25 cellular contexts compared by ENCODE assay signal in genomic region chr1:3114846-3115245, GRCh38. TPM values are rescaled to one million over a fixed set of nuclear protein-coding genes. Genes with fewer than 3 reads are reported as not detected.
DNase-seq lines count a peak whose midpoint lies in the region; ATAC-seq, FAIRE-seq and TF ChIP-seq lines count a peak whose summit lies in the region.
"Had no signal": no experiment of that assay in that cellular context is flagged by ENCODE, and none has a peak within 500 bp of the region (broad histone marks: within the 10 kb centered on the region; RNA-seq: fewer than 3 reads in every experiment).

No MANE protein-coding gene starts in this region.

- ATAC-seq in right lobe of liver (peak; percentile 4 to 24 (median 22)), GM21717 (IDR thresholded peaks at IDR 0.05; ENCODE audit: unreplicated experiment) (no peak)
- ATAC-seq in effector memory CD8-positive, alpha-beta T cell (replicated peaks) = no peak

- TF ChIP-seq CTCF in ascending aorta (IDR thresholded peaks at IDR 0.05) (no peak), right lobe of liver (IDR thresholded peaks at IDR 0.05) (no peak)

- no peak overlapping the region for H3K4me3 ChIP-seq in ascending aorta
- H3K4me3 ChIP-seq in right lobe of liver = no peak overlapping the region
- no peak overlapping the region for H3K4me3 ChIP-seq in small intestine (ENCODE audit: low read depth in 1 of 2, low read length in 2 of 2)
- H3K4me3 ChIP-seq: BLaER1 had no signal

- TF ChIP-seq POLR2A in right lobe of liver (IDR thresholded peaks at IDR 0.05) = no peak

- intact Hi-C loops in ascending aorta (cut with DNase I) (loop anchor here (2.0 kb wide), 1 partner anchor 34 kb away; no protein-coding TSS in a partner anchor), right lobe of liver (cut with DNase I) (no loop called here)
- intact Hi-C loops in activated CD4-positive, alpha-beta T cell treated with anti-CD3 and anti-CD28 coated beads, Interleukin-2, amount 10 ng/mL, durations not matched to agents 24 days and 14 days (cut with micrococcal nuclease) = no loop called here

- H3K36me3 Mint-ChIP-seq in activated CD4-positive, alpha-beta T cell treated with anti-CD3 and anti-CD28 coated beads, Interleukin-2, amount 10 ng/mL, durations not matched to agents 24 days and 14 days (ENCODE audit: low read depth) = no peaks in the 10 kb centered on the region
- no peaks in the 10 kb centered on the region for H3K36me3 Mint-ChIP-seq in effector memory CD8-positive, alpha-beta T cell (ENCODE audit: insufficient read depth)

- WGBS in right lobe of liver (ENCODE audit: insufficient coverage, low coverage, low lambda C conversion rate, missing lambda C conversion rate) = 60% methylated on average over 1 of the region's 8 CpGs
- WGBS in small intestine, 3 donors = 57 to 77% (median 67%) methylated on average over 8 of the region's 8 CpGs

- no peaks in the 10 kb centered on the region for H3K27me3 Mint-ChIP-seq in activated CD4-positive, alpha-beta T cell treated with anti-CD3 and anti-CD28 coated beads, Interleukin-2, amount 10 ng/mL, durations not matched to agents 24 days and 14 days
- H3K27me3 Mint-ChIP-seq in effector memory CD8-positive, alpha-beta T cell = no peaks in the 10 kb centered on the region
- H3K27me3 Mint-ChIP-seq: CD4-positive, alpha-beta T cell had no signal

- H3K27me3 ChIP-seq in ascending aorta (no peaks in the 10 kb centered on the region), right lobe of liver (no peaks in the 10 kb centered on the region), small intestine (ENCODE audit: control insufficient read depth in 2 of 2, insufficient read depth in 2 of 2, low read length in 2 of 2) (no peaks in the 10 kb centered on the region)

- no peaks in the 10 kb centered on the region for H3K9me3 Mint-ChIP-seq in activated CD4-positive, alpha-beta T cell treated with anti-CD3 and anti-CD28 coated beads, Interleukin-2, amount 10 ng/mL, durations not matched to agents 24 days and 14 days
- no peaks in the 10 kb centered on the region for H3K9me3 Mint-ChIP-seq in effector memory CD8-positive, alpha-beta T cell
- H3K9me3 Mint-ChIP-seq: CD4-positive, alpha-beta T cell had no signal

- H3K4me3 Mint-ChIP-seq in activated CD4-positive, alpha-beta T cell treated with anti-CD3 and anti-CD28 coated beads, Interleukin-2, amount 10 ng/mL, durations not matched to agents 24 days and 14 days = no peak overlapping the region
- H3K4me3 Mint-ChIP-seq in effector memory CD8-positive, alpha-beta T cell = no peak overlapping the region
- H3K4me3 Mint-ChIP-seq: CD4-positive, alpha-beta T cell; HFFc6 had no signal

- H3K36me3 ChIP-seq in ascending aorta (no peaks in the 10 kb centered on the region), right lobe of liver (no peaks in the 10 kb centered on the region), small intestine (ENCODE audit: control insufficient read depth in 2 of 2, insufficient read depth in 2 of 2, low read length in 2 of 2) (no peaks in the 10 kb centered on the region)
- H3K36me3 ChIP-seq: BLaER1 had no signal

- no peak for FAIRE-seq in small intestine (lab: Jason Lieb, UNC)
- FAIRE-seq: H54 had no signal

- no peaks in the 10 kb centered on the region for H3K4me1 Mint-ChIP-seq in activated CD4-positive, alpha-beta T cell treated with anti-CD3 and anti-CD28 coated beads, Interleukin-2, amount 10 ng/mL, durations not matched to agents 24 days and 14 days
- H3K4me1 Mint-ChIP-seq in effector memory CD8-positive, alpha-beta T cell (ENCODE audit: low read depth in 2 of 2) = no peaks in the 10 kb centered on the region

- DNase-seq in HuH-7 (ENCODE audit: low spot score) (peak; percentile 63), ascending aorta (ENCODE audit: low spot score in 2 of 2) (peak in 1 of 2 donors; percentile 68), right lobe of liver (no peak), small intestine (peak; percentile 16), NOMO-1 treated with DMSO at 0.1 percent for 48 hours (lab: John Stamatoyannopoulos, UW; ENCODE audit: unreplicated experiment) (no peak)
- DNase-seq in activated CD4-positive, alpha-beta T cell treated with anti-CD3 and anti-CD28 coated beads, Interleukin-2, amount 10 ng/mL, durations not matched to agents 24 days and 14 days = no peak
- DNase-seq in effector memory CD8-positive, alpha-beta T cell = no peak
- DNase-seq: ACHN; CD4-positive, alpha-beta T cell; COR-L47; DMS79; HFFc6; IMR-90; NCI-H1092 treated with DMSO at 0.1 percent for 48 hours; NCI-H1436 treated with DMSO at 0.1 percent for 48 hours; NCI-H1930; NCI-H510A; NCI-H748 treated with DMSO at 0.1 percent for 48 hours had no signal

- no peak overlapping the region for H3K27ac Mint-ChIP-seq in activated CD4-positive, alpha-beta T cell treated with anti-CD3 and anti-CD28 coated beads, Interleukin-2, amount 10 ng/mL, durations not matched to agents 24 days and 14 days
- H3K27ac Mint-ChIP-seq in effector memory CD8-positive, alpha-beta T cell = no peak overlapping the region
- H3K27ac Mint-ChIP-seq: CD4-positive, alpha-beta T cell; HFFc6 had no signal

- peak overlapping the region; percentile 75 to 80 for H3K27ac ChIP-seq in ascending aorta
- H3K27ac ChIP-seq in right lobe of liver = no peak overlapping the region
- no peak overlapping the region for H3K27ac ChIP-seq in small intestine (ENCODE audit: low read depth in 1 of 2, low read length in 1 of 2)
- H3K27ac ChIP-seq: BLaER1, HL-60, KMS-11, RWPE1 had no signal

- H3K4me1 ChIP-seq in ascending aorta (peaks cover 46 to 87% of the 10 kb centered on the region in 2 donors), right lobe of liver (peaks cover 0 to 5% (median 0%) of the 10 kb centered on the region in 4 donors), small intestine (ENCODE audit: control insufficient read depth in 2 of 2, insufficient read depth in 1 of 2, low read depth in 1 of 2, low read length in 1 of 2) (peaks cover 4 to 5% of the 10 kb centered on the region in 2 donors)

- H3K9me3 ChIP-seq in ascending aorta (no peaks in the 10 kb centered on the region), right lobe of liver (no peaks in the 10 kb centered on the region), small intestine (ENCODE audit: control insufficient read depth, low read depth) (no peaks in the 10 kb centered on the region)
- H3K9me3 ChIP-seq: BLaER1 had no signal

RNA-seq across cellular contexts. Expression of gene PRDM16, which starts 45.8 kb away (rescaled TPM):
- total RNA-seq in ascending aorta = 84.2 TPM
- total RNA-seq in right lobe of liver = under 1 TPM; 0.06 to 0.75 (median 0.28) TPM
- polyA plus RNA-seq in small intestine = 10 to 100 TPM in 1 of 3 donors, 1 to 10 TPM in 2; 5.4 to 11.4 (median 6.0) TPM
- total RNA-seq in activated CD4-positive, alpha-beta T cell treated with anti-CD3 and anti-CD28 coated beads, Interleukin-2, amount 10 ng/mL, durations not matched to agents 24 days and 14 days = not detected in 2 replicates
- total RNA-seq: CD4-positive, alpha-beta T cell; HFFc6; HT-29; IMR-90 had no signal

Comparison
In these comparisons a context has a peak if more than half of its experiments do, and no peak if none do; other contexts are left out.
1. DNase-seq: peak in HuH-7 (single experiment) and small intestine (single experiment); none in right lobe of liver (0 of 3), activated CD4-positive, alpha-beta T cell treated with anti-CD3 and anti-CD28 coated beads, Interleukin-2, amount 10 ng/mL, durations not matched to agents 24 days and 14 days (single experiment), effector memory CD8-positive, alpha-beta T cell (0 of 3) and NOMO-1 treated with DMSO at 0.1 percent for 48 hours (single experiment).
2. H3K27ac ChIP-seq: peak in ascending aorta (2 of 2); none in right lobe of liver (0 of 3) and small intestine (0 of 2).
3. ATAC-seq: peak in right lobe of liver (4 of 4); none in GM21717 (single experiment) and effector memory CD8-positive, alpha-beta T cell (single experiment).
4. RNA of gene PRDM16, which starts 45.8 kb away (total RNA-seq): 84.2 TPM in ascending aorta (single experiment); 0.06 to 0.75 TPM in right lobe of liver and not detected in activated CD4-positive, alpha-beta T cell treated with anti-CD3 and anti-CD28 coated beads, Interleukin-2, amount 10 ng/mL, durations not matched to agents 24 days and 14 days; every median in the first group is over 10 times any median in the second.